In the genomic region with DNA sequence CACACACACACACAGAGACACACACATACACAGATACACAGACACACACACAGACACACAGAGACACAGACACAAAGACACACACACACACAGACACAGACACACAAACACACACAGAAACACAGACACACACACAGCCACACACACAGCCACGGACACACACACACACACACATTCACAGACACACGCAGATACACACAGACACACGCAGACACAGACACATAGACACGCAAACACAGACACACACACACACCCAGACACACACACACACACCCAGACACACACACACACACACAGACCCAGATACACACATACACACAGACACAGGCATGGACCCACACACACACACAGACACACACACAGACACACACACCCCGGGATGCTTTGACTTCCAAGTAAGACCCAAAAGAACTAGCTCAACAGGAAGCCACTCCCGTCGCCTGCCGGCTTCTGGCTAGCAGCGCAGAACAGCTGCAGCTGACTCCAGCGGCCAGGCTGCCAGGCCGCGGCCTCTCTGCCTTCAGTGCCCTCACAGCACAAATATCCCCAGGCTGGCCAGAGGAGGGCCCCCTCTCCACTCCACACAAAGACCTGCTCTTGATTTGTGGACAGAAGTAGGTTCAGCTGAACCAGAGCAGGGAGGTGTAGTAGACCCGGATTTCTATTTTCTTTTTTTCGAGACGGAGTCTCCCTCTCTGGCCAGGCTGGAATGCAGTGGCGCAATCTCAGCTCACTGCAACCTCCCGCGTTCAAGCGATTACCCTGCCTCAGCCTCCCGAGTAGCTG, we compare ENCODE assay signal across 9 cellular contexts. TPM values are rescaled to one million over a fixed set of nuclear protein-coding genes. Genes with fewer than 3 reads are reported as not detected.
DNase-seq lines count a peak whose midpoint lies in the region; ATAC-seq and TF ChIP-seq lines count a peak whose summit lies in the region.
"Had no signal": no experiment of that assay in that cellular context is flagged by ENCODE, and none has a peak within 500 bp of the region (broad histone marks: within the 10 kb centered on the region; RNA-seq: fewer than 3 reads in every experiment).

No MANE protein-coding gene starts in this region.

- no peaks in the 10 kb centered on the region for H3K9me3 Mint-ChIP-seq in activated B cell treated with CpG ODN at 0.5 μM for 24 hours
- H3K9me3 Mint-ChIP-seq in central memory CD8-positive, alpha-beta T cell: no peaks in the 10 kb centered on the region
- H3K9me3 Mint-ChIP-seq: IgD-negative memory B cell had no signal

- intact Hi-C loops in activated B cell treated with CpG ODN at 0.5 μM for 24 hours (cut with micrococcal nuclease): loop anchor here (1.0 to 2.0 kb wide), 5 partner anchors 40 to 110 kb away; partner anchors contain the start of genes CAMTA2, PFN1 and SPAG7

- no peak overlapping the region for H3K27ac Mint-ChIP-seq in activated B cell treated with CpG ODN at 0.5 μM for 24 hours
- H3K27ac Mint-ChIP-seq in central memory CD8-positive, alpha-beta T cell (ENCODE audit: low read depth): no peak overlapping the region
- H3K27ac Mint-ChIP-seq: IgD-negative memory B cell had no signal

- no peak overlapping the region for H3K4me3 Mint-ChIP-seq in activated B cell treated with CpG ODN at 0.5 μM for 24 hours
- H3K4me3 Mint-ChIP-seq in central memory CD8-positive, alpha-beta T cell: no peak overlapping the region
- H3K4me3 Mint-ChIP-seq: IgD-negative memory B cell had no signal

- DNase-seq in C1 segment of cervical spinal cord (lab: John Stamatoyannopoulos, UW) (peak in 13 of 14 donors; percentile 17 to 82 (median 69)), HCEC 1CT (peak; percentile 90), NCI-H345 treated with DMSO at 0.1 percent for 48 hours (lab: John Stamatoyannopoulos, UW; ENCODE audit: unreplicated experiment) (peak; percentile 32), activated B cell treated with CpG ODN at 0.5 μM for 24 hours (peak; percentile 61), kidney glomerular epithelial cell (lab: John Stamatoyannopoulos, UW) (peak; percentile 93)
- DNase-seq in central memory CD8-positive, alpha-beta T cell (ENCODE audit: low spot score in 2 of 2): peak; percentile 57 to 62
- peak; percentile 60 for DNase-seq in stimulated activated CD4-positive, alpha-beta T cell treated with anti-CD3 and anti-CD28 coated beads, Interleukin-12 subunit alpha, Interleukin-12 subunit beta, amount 100 ng/mL, for 4 hours

- peaks cover 2% of the 10 kb centered on the region for H3K27me3 Mint-ChIP-seq in activated B cell treated with CpG ODN at 0.5 μM for 24 hours
- no peaks in the 10 kb centered on the region for H3K27me3 Mint-ChIP-seq in central memory CD8-positive, alpha-beta T cell
- H3K27me3 Mint-ChIP-seq: IgD-negative memory B cell had no signal

- CTCF ChIA-PET in activated B cell treated with CpG ODN at 0.5 μM for 24 hours (lab: Charles Lee): interaction anchor here (0.6 to 2.6 kb wide), 22 partner anchors 10 to 199 kb away, joined by 3 to 38 read pairs (median 4); partner anchors contain the start of genes ARRB2, C17orf107, CAMTA2 and PFN1

- no peaks in the 10 kb centered on the region for H3K36me3 Mint-ChIP-seq in activated B cell treated with CpG ODN at 0.5 μM for 24 hours (ENCODE audit: low read depth)
- H3K36me3 Mint-ChIP-seq in central memory CD8-positive, alpha-beta T cell (ENCODE audit: insufficient read depth): peaks cover 8% of the 10 kb centered on the region

- no peaks in the 10 kb centered on the region for H3K4me1 Mint-ChIP-seq in activated B cell treated with CpG ODN at 0.5 μM for 24 hours
- H3K4me1 Mint-ChIP-seq in central memory CD8-positive, alpha-beta T cell: peaks cover under 1% of the 10 kb centered on the region
- H3K4me1 Mint-ChIP-seq: IgD-negative memory B cell had no signal

- TF ChIP-seq CTCF in activated B cell treated with CpG ODN at 0.5 μM for 24 hours (IDR thresholded peaks at IDR 0.05): no peak

- POLR2A ChIA-PET in activated B cell treated with CpG ODN at 0.5 μM for 24 hours (lab: Charles Lee): interaction anchor here (0.6 to 1.3 kb wide), 11 partner anchors 31 to 474 kb away, joined by 3 to 11 read pairs (median 5); partner anchors contain the start of genes CAMTA2, PFN1, RNF167 and SLC25A11

- ATAC-seq in activated B cell treated with CpG ODN at 0.5 μM for 24 hours (ENCODE audit: low read depth) (peak; percentile 99), HG02938 (IDR thresholded peaks at IDR 0.05; ENCODE audit: unreplicated experiment) (no peak)
- ATAC-seq in central memory CD8-positive, alpha-beta T cell (replicated peaks; ENCODE audit: extremely low read depth, poor library complexity, severe bottlenecking): peak; percentile 83

RNA-seq across cellular contexts. Expression of gene CHRNE, which starts 6.0 kb away (rescaled TPM):
- total RNA-seq in activated B cell treated with CpG ODN at 0.5 μM for 24 hours: 0.38 and 0.66 TPM in 2 replicates

RNA-seq across cellular contexts. Expression of gene C17orf107, which starts 9.6 kb away (rescaled TPM):
- total RNA-seq in activated B cell treated with CpG ODN at 0.5 μM for 24 hours: 1.6 and 1.8 TPM in 2 replicates

RNA-seq across cellular contexts. Expression of gene GP1BA, which starts 23.2 kb away (rescaled TPM):
- not detected in 2 replicates for total RNA-seq in activated B cell treated with CpG ODN at 0.5 μM for 24 hours

RNA-seq across cellular contexts. Expression of gene SLC25A11, which starts 30.9 kb away (rescaled TPM):
- total RNA-seq in activated B cell treated with CpG ODN at 0.5 μM for 24 hours: 35.3 and 35.8 TPM in 2 replicates

RNA-seq across cellular contexts. Expression of gene RNF167, which starts 31.2 kb away (rescaled TPM):
- total RNA-seq in activated B cell treated with CpG ODN at 0.5 μM for 24 hours: 93.3 and 108 TPM in 2 replicates

Comparison
In these comparisons a context has a peak if more than half of its experiments do, and no peak if none do; other contexts are left out.
1. DNase-seq: peak in every context shown above with its lines; median percentile 93 in kidney glomerular epithelial cell; 90 in HCEC 1CT; 69 in C1 segment of cervical spinal cord; 61 in activated B cell treated with CpG ODN at 0.5 μM for 24 hours; 60 in stimulated activated CD4-positive, alpha-beta T cell treated with anti-CD3 and anti-CD28 coated beads, Interleukin-12 subunit alpha, Interleukin-12 subunit beta, amount 100 ng/mL, for 4 hours; 60 in central memory CD8-positive, alpha-beta T cell; 32 in NCI-H345 treated with DMSO at 0.1 percent for 48 hours.